Comparison of ENCODE assay signal across 8 cellular contexts in genomic region chr2:70686577-70687460, GRCh38.
DNase-seq lines count a peak whose midpoint lies in the region; ATAC-seq and TF ChIP-seq lines count a peak whose summit lies in the region.

No MANE protein-coding gene starts in this region.

- intact Hi-C loops in left cardiac atrium (cut with DNase I): no loop called here

- H3K27me3 ChIP-seq in BJ (ENCODE audit: control insufficient read depth, insufficient read depth, low read length) (no peaks in the 10 kb centered on the region), MG63 (no peaks in the 10 kb centered on the region)

- POLR2A ChIA-PET in BJ (lab: Charles Lee): no interaction called here

- no peaks in the 10 kb centered on the region for H3K9me3 Mint-ChIP-seq in stimulated activated naive CD8-positive, alpha-beta T cell treated with anti-CD3 and anti-CD28 coated beads, Interleukin-15, amount 100 ng/mL, for 72 hours

- H3K27me3 Mint-ChIP-seq in stimulated activated naive CD8-positive, alpha-beta T cell treated with anti-CD3 and anti-CD28 coated beads, Interleukin-15, amount 100 ng/mL, for 72 hours: no peaks in the 10 kb centered on the region

- H3K4me3 ChIP-seq in BJ (ENCODE audit: low read depth, low read length) (no peak overlapping the region), MG63 (no peak overlapping the region), WI38 (ENCODE audit: low read depth, low read length) (no peak overlapping the region)

- H3K4me3 Mint-ChIP-seq in stimulated activated naive CD8-positive, alpha-beta T cell treated with anti-CD3 and anti-CD28 coated beads, Interleukin-15, amount 100 ng/mL, for 72 hours: no peak overlapping the region

- peak; percentile 73 for TF ChIP-seq CTCF in BJ (IDR thresholded peaks at IDR 0.05; ENCODE audit: insufficient read depth, low read depth, low read length)
- peak; percentile 26; the same call in 1 of the 2 replicates for TF ChIP-seq CTCF in WI38 (IDR thresholded peaks at IDR 0.05; ENCODE audit: low read depth, low read length)

- peaks cover 16% of the 10 kb centered on the region for H3K4me1 Mint-ChIP-seq in stimulated activated naive CD8-positive, alpha-beta T cell treated with anti-CD3 and anti-CD28 coated beads, Interleukin-15, amount 100 ng/mL, for 72 hours

- CTCF ChIA-PET in BJ (lab: Yijun Ruan, JAX): interaction anchor here (0.8 to 2.5 kb wide), 8 partner anchors 9 to 175 kb away, joined by 3 to 15 read pairs (median 6); no protein-coding TSS in a partner anchor

- H3K27ac Mint-ChIP-seq in stimulated activated naive CD8-positive, alpha-beta T cell treated with anti-CD3 and anti-CD28 coated beads, Interleukin-15, amount 100 ng/mL, for 72 hours: peak overlapping the region; percentile 4 to 30

- DNase-seq in BJ (ENCODE audit: low read depth): no peak
- peak; percentile 59 for DNase-seq in MG63
- peak; percentile 32 for DNase-seq in left cardiac atrium
- peak; percentile 16 to 31 for DNase-seq in stimulated activated naive CD8-positive, alpha-beta T cell treated with anti-CD3 and anti-CD28 coated beads, Interleukin-15, amount 100 ng/mL, for 72 hours

- H3K36me3 ChIP-seq in BJ (ENCODE audit: control insufficient read depth, insufficient read depth, low read length) (no peaks in the 10 kb centered on the region), MG63 (no peaks in the 10 kb centered on the region)

- no peaks in the 10 kb centered on the region for H3K9me3 ChIP-seq in MG63

- ATAC-seq in GM18498 (IDR thresholded peaks at IDR 0.05; ENCODE audit: unreplicated experiment): peak; percentile 53
- ATAC-seq in left cardiac atrium: peak; percentile 47 to 85
- peak; percentile 80 for ATAC-seq in stimulated activated naive CD8-positive, alpha-beta T cell treated with anti-CD3 and anti-CD28 coated beads, Interleukin-15, amount 100 ng/mL, for 72 hours
- no peak for ATAC-seq in GM18511 (IDR thresholded peaks at IDR 0.05; ENCODE audit: unreplicated experiment)
- no peak for ATAC-seq in HG03175 (IDR thresholded peaks at IDR 0.05; ENCODE audit: unreplicated experiment)

Comparison
In these comparisons a context has a peak if more than half of its experiments do, and no peak if none do; other contexts are left out.
1. ATAC-seq: peak in GM18498 (single experiment), left cardiac atrium (2 of 2) and stimulated activated naive CD8-positive, alpha-beta T cell treated with anti-CD3 and anti-CD28 coated beads, Interleukin-15, amount 100 ng/mL, for 72 hours (single experiment); none in GM18511 (single experiment) and HG03175 (single experiment).